Comparison of ENCODE assay signal across 36 cellular contexts in genomic region chr6:45757443-45758121, GRCh38.
DNase-seq lines count a peak whose midpoint lies in the region; ATAC-seq, FAIRE-seq and TF ChIP-seq lines count a peak whose summit lies in the region.
"Had no signal": no experiment of that assay in that cellular context is flagged by ENCODE, and none has a peak within 500 bp of the region (broad histone marks: within the 10 kb centered on the region; RNA-seq: fewer than 3 reads in every experiment).

No MANE protein-coding gene starts in this region.

- FAIRE-seq in H54 (lab: Jason Lieb, UNC): no peak
- FAIRE-seq: A204.1, colon, GM12891, HepG2 had no signal

- WGBS in right cardiac atrium: 75% methylated on average over 3 of the region's 3 CpGs

- H3K4me1 ChIP-seq in right cardiac atrium (ENCODE audit: control insufficient read depth, insufficient read depth, low read length): no peaks in the 10 kb centered on the region
- H3K4me1 ChIP-seq in upper lobe of right lung: no peaks in the 10 kb centered on the region
- H3K4me1 ChIP-seq: gastroesophageal sphincter, upper lobe of left lung had no signal

- peak overlapping the region; percentile 48 for H3K27ac Mint-ChIP-seq in mesothelial cell of epicardium
- H3K27ac Mint-ChIP-seq: activated CD4-positive, alpha-beta T cell treated with anti-CD3 and anti-CD28 coated beads for 36 hours; activated CD8-positive, alpha-beta T cell treated with anti-CD3 and anti-CD28 coated beads, Interleukin-2, amount 10 ng/mL, durations not matched to agents 7 days and 5 days; activated naive CD8-positive, alpha-beta T cell; B cell; stimulated activated memory B cell treated with anti-CD40 and anti-IgM and Interleukin-4, amounts not matched to agents 10 μg/mL and 1 μg/mL and 100 μg/mL, for 72 hours had no signal

- peaks cover 31% of the 10 kb centered on the region for H3K27me3 Mint-ChIP-seq in mesothelial cell of epicardium (ENCODE audit: low read depth)

- no peak for TF ChIP-seq POLR2A in H54 (IDR thresholded peaks at IDR 0.05; ENCODE audit: low read depth, low read length)

- DNase-seq in left ventricle myocardium superior (no peak), right cardiac atrium (no peak), dedifferentiated amniotic fluid mesenchymal stem cell (ENCODE audit: extremely low spot score) (peak; percentile 72), mesothelial cell of epicardium (ENCODE audit: low spot score in 2 of 2, unreplicated experiment in 2 of 2) (no peak), upper lobe of right lung (no peak), H54 (ENCODE audit: insufficient read length, low spot score) (no peak), NCI-H2029 treated with DMSO at 0.1 percent for 48 hours (lab: John Stamatoyannopoulos, UW) (no peak)
- DNase-seq: activated CD4-positive, alpha-beta T cell treated with anti-CD3 and anti-CD28 coated beads for 36 hours; activated CD8-positive, alpha-beta T cell treated with anti-CD3 and anti-CD28 coated beads, Interleukin-2, amount 10 ng/mL, durations not matched to agents 7 days and 5 days; activated effector memory CD4-positive, alpha-beta T cell treated with Interleukin-2 at 50 U/mL for 16 hours; activated T-cell treated with anti-CD3 and anti-CD28 coated beads for 4 hours; anterior cingulate cortex; CD8-positive, alpha-beta memory T cell; DMS 273 treated with DMSO at 0.1 percent for 48 hours; effector memory CD4-positive, alpha-beta T cell; EL; HCEC 1CT; Karpas-422; NCI-H1417; NCI-H2081; NCI-H524 treated with DMSO at 0.1 percent for 48 hours; OCI-M1; ovary; T-helper 9 cell; upper lobe of left lung had no signal

- H3K36me3 ChIP-seq in upper lobe of right lung: no peaks in the 10 kb centered on the region
- H3K36me3 ChIP-seq: gastroesophageal sphincter, ovary, upper lobe of left lung had no signal

- H3K36me3 Mint-ChIP-seq in mesothelial cell of epicardium: no peaks in the 10 kb centered on the region
- H3K36me3 Mint-ChIP-seq: stimulated activated memory B cell treated with anti-CD40 and anti-IgM and Interleukin-4, amounts not matched to agents 10 μg/mL and 1 μg/mL and 100 μg/mL, for 72 hours had no signal

- H3K9me3 ChIP-seq in right cardiac atrium (ENCODE audit: control insufficient read depth, low read length) (no peaks in the 10 kb centered on the region), upper lobe of right lung (no peaks in the 10 kb centered on the region)
- H3K9me3 ChIP-seq: gastroesophageal sphincter, ovary, upper lobe of left lung had no signal

- H3K27ac ChIP-seq in right cardiac atrium (ENCODE audit: low read length): no peak overlapping the region
- H3K27ac ChIP-seq in upper lobe of right lung: no peak overlapping the region
- H3K27ac ChIP-seq: gastroesophageal sphincter, hepatocyte, ovary, upper lobe of left lung had no signal

- H3K27me3 ChIP-seq in right cardiac atrium (ENCODE audit: control insufficient read depth, insufficient read depth): no peaks in the 10 kb centered on the region
- no peaks in the 10 kb centered on the region for H3K27me3 ChIP-seq in upper lobe of right lung
- H3K27me3 ChIP-seq: hepatocyte, ovary, upper lobe of left lung had no signal

- no peak overlapping the region for H3K4me3 Mint-ChIP-seq in mesothelial cell of epicardium
- H3K4me3 Mint-ChIP-seq: activated CD4-positive, alpha-beta T cell treated with anti-CD3 and anti-CD28 coated beads for 36 hours; activated CD8-positive, alpha-beta T cell treated with anti-CD3 and anti-CD28 coated beads, Interleukin-2, amount 10 ng/mL, durations not matched to agents 7 days and 5 days; activated naive CD8-positive, alpha-beta T cell; B cell; CD8-positive, alpha-beta memory T cell; stimulated activated memory B cell treated with anti-CD40 and anti-IgM and Interleukin-4, amounts not matched to agents 10 μg/mL and 1 μg/mL and 100 μg/mL, for 72 hours had no signal

- H3K4me3 ChIP-seq in right cardiac atrium (ENCODE audit: low read length) (no peak overlapping the region), upper lobe of right lung (no peak overlapping the region)
- H3K4me3 ChIP-seq: gastroesophageal sphincter, hepatocyte, ovary, skin epidermis, upper lobe of left lung had no signal

- H3K4me1 Mint-ChIP-seq in mesothelial cell of epicardium: peaks cover 16% of the 10 kb centered on the region
- H3K4me1 Mint-ChIP-seq: B cell; CD8-positive, alpha-beta memory T cell; stimulated activated memory B cell treated with anti-CD40 and anti-IgM and Interleukin-4, amounts not matched to agents 10 μg/mL and 1 μg/mL and 100 μg/mL, for 72 hours had no signal

- no peaks in the 10 kb centered on the region for H3K9me3 Mint-ChIP-seq in mesothelial cell of epicardium
- H3K9me3 Mint-ChIP-seq: stimulated activated memory B cell treated with anti-CD40 and anti-IgM and Interleukin-4, amounts not matched to agents 10 μg/mL and 1 μg/mL and 100 μg/mL, for 72 hours had no signal

- TF ChIP-seq CTCF in mesothelial cell of epicardium (IDR thresholded peaks at IDR 0.05; ENCODE audit: unreplicated experiment) (no peak), upper lobe of right lung (IDR thresholded peaks at IDR 0.05) (no peak)

- peak; percentile 48 for ATAC-seq in left ventricle myocardium superior
- ATAC-seq in right cardiac atrium: no peak
- no peak for ATAC-seq in upper lobe of right lung
- ATAC-seq in GM21423 (IDR thresholded peaks at IDR 0.05; ENCODE audit: unreplicated experiment): no peak
- ATAC-seq: activated CD4-positive, alpha-beta T cell treated with anti-CD3 and anti-CD28 coated beads for 36 hours; activated CD8-positive, alpha-beta T cell treated with anti-CD3 and anti-CD28 coated beads, Interleukin-2, amount 10 ng/mL, durations not matched to agents 7 days and 5 days; gastroesophageal sphincter; HepG2; stimulated activated memory B cell treated with anti-CD40 and anti-IgM and Interleukin-4, amounts not matched to agents 10 μg/mL and 1 μg/mL and 100 μg/mL, for 72 hours had no signal

- intact Hi-C loops in left ventricle myocardium superior (cut with micrococcal nuclease) (no loop called here), right cardiac atrium (cut with DNase I) (no loop called here), upper lobe of right lung (cut with DNase I) (no loop called here)
